In genomic region chr2:197088694-197089093, GRCh38 we compare ENCODE assay signal across 12 cellular contexts.
DNase-seq lines count a peak whose midpoint lies in the region; ATAC-seq, FAIRE-seq and TF ChIP-seq lines count a peak whose summit lies in the region.
"Had no signal": no experiment of that assay in that cellular context is flagged by ENCODE, and none has a peak within 500 bp of the region (broad histone marks: within the 10 kb centered on the region; RNA-seq: fewer than 3 reads in every experiment).

No MANE protein-coding gene starts in this region.

- POLR2A ChIA-PET in CD8-positive, alpha-beta T cell (lab: Charles Lee) = no interaction called here
- POLR2A ChIA-PET in activated CD4-positive, alpha-beta T cell treated with anti-CD3 and anti-CD28 coated beads, Interleukin-2, amount 10 ng/mL, durations not matched to agents 7 days and 5 days (lab: Charles Lee) = no interaction called here

- no peak for FAIRE-seq in GM19239 (lab: Jason Lieb, UNC)

- H3K4me3 Mint-ChIP-seq in CD8-positive, alpha-beta T cell = no peak overlapping the region
- peak overlapping the region; percentile 20 for H3K4me3 Mint-ChIP-seq in nephron progenitor cell
- H3K4me3 Mint-ChIP-seq in activated CD4-positive, alpha-beta T cell treated with anti-CD3 and anti-CD28 coated beads, Interleukin-2, amount 10 ng/mL, durations not matched to agents 7 days and 5 days = no peak overlapping the region

- CTCF ChIA-PET in CD8-positive, alpha-beta T cell (lab: Charles Lee) = no interaction called here
- CTCF ChIA-PET in activated CD4-positive, alpha-beta T cell treated with anti-CD3 and anti-CD28 coated beads, Interleukin-2, amount 10 ng/mL, durations not matched to agents 7 days and 5 days (lab: Charles Lee) = no interaction called here

- no peak for ATAC-seq in CD8-positive, alpha-beta T cell
- no peak for ATAC-seq in GM21515 (IDR thresholded peaks at IDR 0.05; ENCODE audit: unreplicated experiment)

- H3K4me1 ChIP-seq in CD8-positive, alpha-beta T cell (ENCODE audit: insufficient read depth, low read length) = no peaks in the 10 kb centered on the region

- no peaks in the 10 kb centered on the region for H3K27me3 Mint-ChIP-seq in CD8-positive, alpha-beta T cell (ENCODE audit: low read depth)
- no peaks in the 10 kb centered on the region for H3K27me3 Mint-ChIP-seq in nephron progenitor cell (ENCODE audit: low read depth, poor library complexity)
- H3K27me3 Mint-ChIP-seq in activated CD4-positive, alpha-beta T cell treated with anti-CD3 and anti-CD28 coated beads, Interleukin-2, amount 10 ng/mL, durations not matched to agents 7 days and 5 days = no peaks in the 10 kb centered on the region

- DNase-seq in CD8-positive, alpha-beta T cell = no peak
- DNase-seq in NB4 (ENCODE audit: low read depth) = peak; percentile 5
- peak; percentile 56 for DNase-seq in dedifferentiated amniotic fluid mesenchymal stem cell (ENCODE audit: extremely low spot score)
- DNase-seq in nephron progenitor cell = no peak
- DNase-seq in activated CD4-positive, alpha-beta T cell treated with anti-CD3 and anti-CD28 coated beads, Interleukin-2, amount 10 ng/mL, durations not matched to agents 7 days and 5 days = no peak
- no peak for DNase-seq in GM19240 (ENCODE audit: insufficient read length, low spot score)
- no peak for DNase-seq in GM19239 (ENCODE audit: insufficient read length, low spot score)
- DNase-seq: activated CD4-positive, alpha-beta T cell treated with anti-CD3 and anti-CD28 coated beads, Interleukin-2, amount 50 U/mL, for 48 hours; glutamatergic neuron; NCI-H1436 treated with DMSO at 0.1 percent for 48 hours; spleen had no signal

- no peaks in the 10 kb centered on the region for H3K9me3 ChIP-seq in CD8-positive, alpha-beta T cell (ENCODE audit: low read length)
- H3K9me3 ChIP-seq: spleen had no signal

- H3K4me3 ChIP-seq in CD8-positive, alpha-beta T cell (ENCODE audit: low read depth, low read length) = no peak overlapping the region
- no peak overlapping the region for H3K4me3 ChIP-seq in NB4 (ENCODE audit: low read depth, low read length)
- H3K4me3 ChIP-seq: spleen had no signal

- H3K27ac Mint-ChIP-seq in CD8-positive, alpha-beta T cell = peak overlapping the region; percentile 81
- no peak overlapping the region for H3K27ac Mint-ChIP-seq in nephron progenitor cell
- H3K27ac Mint-ChIP-seq in activated CD4-positive, alpha-beta T cell treated with anti-CD3 and anti-CD28 coated beads, Interleukin-2, amount 10 ng/mL, durations not matched to agents 7 days and 5 days = no peak overlapping the region

- no peak for TF ChIP-seq POLR2A in NB4 (IDR thresholded peaks at IDR 0.05; ENCODE audit: extremely low read depth, insufficient read length)

- H3K27ac ChIP-seq in CD8-positive, alpha-beta T cell (ENCODE audit: low read depth, low read length) = no peak overlapping the region
- H3K27ac ChIP-seq: spleen had no signal

- no peaks in the 10 kb centered on the region for H3K27me3 ChIP-seq in CD8-positive, alpha-beta T cell (ENCODE audit: insufficient read depth, low read length)
- H3K27me3 ChIP-seq: spleen had no signal

- H3K4me1 Mint-ChIP-seq in CD8-positive, alpha-beta T cell (ENCODE audit: low read depth) = peaks cover 18% of the 10 kb centered on the region
- H3K4me1 Mint-ChIP-seq in nephron progenitor cell = peaks cover 36% of the 10 kb centered on the region
- peaks cover 11% of the 10 kb centered on the region for H3K4me1 Mint-ChIP-seq in activated CD4-positive, alpha-beta T cell treated with anti-CD3 and anti-CD28 coated beads, Interleukin-2, amount 10 ng/mL, durations not matched to agents 7 days and 5 days

- intact Hi-C loops in CD8-positive, alpha-beta T cell (cut with DNase I, micrococcal nuclease) = no loop called here

- no peak for TF ChIP-seq CTCF in CD8-positive, alpha-beta T cell (IDR thresholded peaks at IDR 0.05)
- TF ChIP-seq CTCF in NB4 (IDR thresholded peaks at IDR 0.05; ENCODE audit: low read depth, low read length) (no peak), nephron progenitor cell (IDR thresholded peaks at IDR 0.05) (no peak)

- peaks cover 80% of the 10 kb centered on the region for H3K36me3 Mint-ChIP-seq in CD8-positive, alpha-beta T cell
- no peaks in the 10 kb centered on the region for H3K36me3 Mint-ChIP-seq in nephron progenitor cell (ENCODE audit: low read depth)
- peaks cover 73% of the 10 kb centered on the region for H3K36me3 Mint-ChIP-seq in activated CD4-positive, alpha-beta T cell treated with anti-CD3 and anti-CD28 coated beads, Interleukin-2, amount 10 ng/mL, durations not matched to agents 7 days and 5 days (ENCODE audit: low read depth)

- peaks cover 47% of the 10 kb centered on the region for H3K36me3 ChIP-seq in CD8-positive, alpha-beta T cell (ENCODE audit: insufficient read depth, low read length)

- no peaks in the 10 kb centered on the region for H3K9me3 Mint-ChIP-seq in CD8-positive, alpha-beta T cell
- peaks cover 7% of the 10 kb centered on the region for H3K9me3 Mint-ChIP-seq in nephron progenitor cell
- H3K9me3 Mint-ChIP-seq in activated CD4-positive, alpha-beta T cell treated with anti-CD3 and anti-CD28 coated beads, Interleukin-2, amount 10 ng/mL, durations not matched to agents 7 days and 5 days = no peaks in the 10 kb centered on the region

Comparison
In these comparisons a context has a peak if more than half of its experiments do, and no peak if none do; other contexts are left out.
1. DNase-seq: peak in NB4 (single experiment) and dedifferentiated amniotic fluid mesenchymal stem cell (single experiment); none in CD8-positive, alpha-beta T cell (0 of 7), nephron progenitor cell (single experiment), activated CD4-positive, alpha-beta T cell treated with anti-CD3 and anti-CD28 coated beads, Interleukin-2, amount 10 ng/mL, durations not matched to agents 7 days and 5 days (single experiment), GM19240 (single experiment) and GM19239 (single experiment).